In the genomic region with DNA sequence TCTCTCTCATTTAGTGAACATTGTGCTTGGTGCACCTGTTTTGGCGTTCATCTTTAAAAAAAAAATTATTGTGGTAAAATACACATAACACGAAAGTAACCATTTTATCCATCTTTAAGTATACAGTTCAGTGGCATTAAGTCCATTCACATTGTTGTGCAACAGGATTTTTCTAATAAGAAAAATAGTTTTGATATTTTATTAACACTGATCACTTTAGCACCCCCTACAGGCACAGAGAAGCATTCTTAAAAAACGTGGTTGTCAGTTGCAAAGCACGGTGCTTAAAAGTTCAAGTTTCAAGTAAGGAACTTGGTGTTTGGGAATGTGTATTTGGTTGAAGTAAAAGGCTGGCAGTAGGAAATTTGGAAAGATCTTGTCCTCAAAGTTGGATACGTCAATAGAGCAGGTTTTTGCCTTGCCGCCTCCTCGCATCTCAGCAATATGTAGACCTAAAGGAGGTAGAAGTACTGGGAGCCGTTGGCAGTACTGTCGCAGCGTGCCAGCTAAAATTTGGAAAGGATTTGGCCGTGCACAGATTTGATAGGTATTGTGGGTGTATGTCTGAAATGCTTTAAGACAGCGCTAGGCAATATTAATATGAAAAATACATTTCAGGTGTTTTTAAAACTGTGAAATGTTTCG, we compare ENCODE assay signal across 10 cellular contexts.
A peak's percentile ranks its signal among the peaks of the same experiment; 100 is the strongest.
DNase-seq lines count a peak whose midpoint lies in the region; ATAC-seq and TF ChIP-seq lines count a peak whose summit lies in the region.
"Had no signal": no experiment of that assay in that cellular context is flagged by ENCODE, and none has a peak within 500 bp of the region (broad histone marks: within the 10 kb centered on the region; RNA-seq: fewer than 3 reads in every experiment).

No MANE protein-coding gene starts in this region.

- DNase-seq in right atrium auricular region (ENCODE audit: low spot score) (no peak), cardiac septum (ENCODE audit: low spot score) (no peak), RPMI8226 (peak; percentile 12), foreskin fibroblast (peak; percentile 10 to 52), upper lobe of right lung (no peak), T-helper 1 cell (no peak)
- DNase-seq: activated T-cell treated with anti-CD3 and anti-CD28 coated beads, Interleukin-2, amount 50 U/mL, for 48 hours had no signal

- H3K27me3 ChIP-seq in right atrium auricular region (no peaks in the 10 kb centered on the region), upper lobe of right lung (no peaks in the 10 kb centered on the region)

- H3K36me3 ChIP-seq in right atrium auricular region (no peaks in the 10 kb centered on the region), upper lobe of right lung (no peaks in the 10 kb centered on the region)

- H3K9me3 ChIP-seq in right atrium auricular region (peaks cover 0 to 3% of the 10 kb centered on the region in 2 donors), upper lobe of right lung (no peaks in the 10 kb centered on the region)

- no peak overlapping the region for H3K4me3 ChIP-seq in right atrium auricular region
- no peak overlapping the region for H3K4me3 ChIP-seq in foreskin fibroblast (ENCODE audit: low read depth in 1 of 2, low read length in 2 of 2)
- no peak overlapping the region for H3K4me3 ChIP-seq in upper lobe of right lung

- intact Hi-C loops in cardiac septum (cut with DNase I) (loop anchor here (5.0 kb wide), 1 partner anchor 74 kb away; no protein-coding TSS in a partner anchor), upper lobe of right lung (cut with DNase I) (no loop called here)

- H3K4me1 ChIP-seq in right atrium auricular region (no peaks in the 10 kb centered on the region), upper lobe of right lung (no peaks in the 10 kb centered on the region)
- H3K4me1 ChIP-seq: parathyroid adenoma had no signal

- ATAC-seq in upper lobe of right lung (no peak), GM21515 (IDR thresholded peaks at IDR 0.05; ENCODE audit: unreplicated experiment) (no peak), GM18517 (IDR thresholded peaks at IDR 0.05; ENCODE audit: unreplicated experiment) (no peak)

- no peak overlapping the region for H3K27ac ChIP-seq in right atrium auricular region
- no peak overlapping the region for H3K27ac ChIP-seq in upper lobe of right lung
- H3K27ac ChIP-seq: parathyroid adenoma had no signal

- TF ChIP-seq CTCF in right atrium auricular region (IDR thresholded peaks at IDR 0.05) (peak; percentile 45 to 57), foreskin fibroblast (IDR thresholded peaks at IDR 0.05; ENCODE audit: low read depth, low read length) (peak; percentile 26), upper lobe of right lung (IDR thresholded peaks at IDR 0.05) (peak; percentile 38)

Comparison
In these comparisons a context has a peak if more than half of its experiments do, and no peak if none do; other contexts are left out.
1. DNase-seq: peak in RPMI8226 (single experiment) and foreskin fibroblast (2 of 2); none in right atrium auricular region (single experiment), cardiac septum (single experiment), upper lobe of right lung (single experiment) and T-helper 1 cell (0 of 5).
2. Peak in every context shown above with its lines, with median percentiles within 50 percentile points of each other: CTCF ChIP-seq.